In genomic region chr2:230161180-230161579, GRCh38 we compare ENCODE assay signal across 12 cellular contexts. TPM values are rescaled to one million over a fixed set of nuclear protein-coding genes. Genes with fewer than 3 reads are reported as not detected.
DNase-seq lines count a peak whose midpoint lies in the region; ATAC-seq and TF ChIP-seq lines count a peak whose summit lies in the region.
"Had no signal": no experiment of that assay in that cellular context is flagged by ENCODE, and none has a peak within 500 bp of the region (broad histone marks: within the 10 kb centered on the region; RNA-seq: fewer than 3 reads in every experiment).

No MANE protein-coding gene starts in this region.

- H3K9me3 Mint-ChIP-seq in CD8-positive, alpha-beta T cell, result no peaks in the 10 kb centered on the region

- peak; percentile 51 for ATAC-seq in foreskin keratinocyte
- no peak for ATAC-seq in CD8-positive, alpha-beta T cell
- ATAC-seq in GM21825 (IDR thresholded peaks at IDR 0.05; ENCODE audit: unreplicated experiment), result no peak
- ATAC-seq in GM21576 (IDR thresholded peaks at IDR 0.05; ENCODE audit: unreplicated experiment), result no peak
- no peak for ATAC-seq in GM18505 (IDR thresholded peaks at IDR 0.05; ENCODE audit: unreplicated experiment)

- peaks cover 21% of the 10 kb centered on the region for H3K36me3 Mint-ChIP-seq in CD8-positive, alpha-beta T cell

- H3K4me3 ChIP-seq in ACC112 (ENCODE audit: low read depth, low read length), result no peak overlapping the region
- no peak overlapping the region for H3K4me3 ChIP-seq in CD8-positive, alpha-beta T cell (ENCODE audit: low read depth, low read length)
- H3K4me3 ChIP-seq: upper lobe of left lung had no signal

- no peak for TF ChIP-seq POLR2A in GM18505 (IDR thresholded peaks at IDR 0.05; ENCODE audit: borderline replicate concordance, extremely low read depth, insufficient read depth, insufficient read length)

- H2AFZ ChIP-seq in ACC112 (ENCODE audit: low read length, unreplicated experiment), result no peak overlapping the region

- H3K4me3 Mint-ChIP-seq in CD8-positive, alpha-beta T cell, result no peak overlapping the region

- POLR2A ChIA-PET in CD8-positive, alpha-beta T cell (lab: Charles Lee), result no interaction called here

- no peaks in the 10 kb centered on the region for H3K9me3 ChIP-seq in CD8-positive, alpha-beta T cell (ENCODE audit: low read length)
- H3K9me3 ChIP-seq: BE2C, upper lobe of left lung had no signal

- H3K27me3 ChIP-seq in ACC112 (ENCODE audit: insufficient read depth, low read length) (no peaks in the 10 kb centered on the region), foreskin keratinocyte (no peaks in the 10 kb centered on the region)
- no peaks in the 10 kb centered on the region for H3K27me3 ChIP-seq in CD8-positive, alpha-beta T cell (ENCODE audit: insufficient read depth, low read length)
- H3K27me3 ChIP-seq: BE2C, upper lobe of left lung had no signal

- no peaks in the 10 kb centered on the region for H3K79me2 ChIP-seq in ACC112 (ENCODE audit: control insufficient read depth, insufficient read depth, low read length, unreplicated experiment)

- H3K27me3 Mint-ChIP-seq in CD8-positive, alpha-beta T cell (ENCODE audit: low read depth), result no peaks in the 10 kb centered on the region

- H3K4me1 ChIP-seq in ACC112 (ENCODE audit: control insufficient read depth, insufficient read depth, low read length, unreplicated experiment) (peaks cover 3% of the 10 kb centered on the region), foreskin keratinocyte (no peaks in the 10 kb centered on the region)
- H3K4me1 ChIP-seq in CD8-positive, alpha-beta T cell (ENCODE audit: insufficient read depth, low read length), result no peaks in the 10 kb centered on the region

- peak overlapping the region; percentile 21; the same call in 1 of the 2 replicates for H3K27ac ChIP-seq in ACC112 (ENCODE audit: low read depth, low read length)
- H3K27ac ChIP-seq in foreskin keratinocyte, result no peak overlapping the region
- no peak overlapping the region for H3K27ac ChIP-seq in CD8-positive, alpha-beta T cell (ENCODE audit: low read depth, low read length)
- H3K27ac ChIP-seq: upper lobe of left lung had no signal

- H3K4me1 Mint-ChIP-seq in CD8-positive, alpha-beta T cell (ENCODE audit: low read depth), result peaks cover 2% of the 10 kb centered on the region

- no peak for TF ChIP-seq CTCF in foreskin keratinocyte (conservative IDR thresholded peaks at IDR 0.05)
- TF ChIP-seq CTCF in CD8-positive, alpha-beta T cell (IDR thresholded peaks at IDR 0.05), result no peak

- intact Hi-C loops in CD8-positive, alpha-beta T cell (cut with DNase I, micrococcal nuclease), result loop anchor here (2.0 to 5.0 kb wide), 4 partner anchors 359 to 450 kb away; no protein-coding TSS in a partner anchor

- DNase-seq in GM04503 (ENCODE audit: low read depth), result peak; percentile 26
- DNase-seq in T1000 (lab: John Stamatoyannopoulos, UW), result peak; percentile 15
- peak; percentile 30 to 69 for DNase-seq in foreskin keratinocyte
- no peak for DNase-seq in CD8-positive, alpha-beta T cell
- DNase-seq: BE2C; DND-41; NK-92 treated with Interleukin-12 subunit alpha and Interleukin-12 subunit beta, amount 100 ng/mL, for 24 hours; upper lobe of left lung had no signal

- H3K36me3 ChIP-seq in ACC112 (ENCODE audit: insufficient read depth, low read length), result no peaks in the 10 kb centered on the region
- no peaks in the 10 kb centered on the region for H3K36me3 ChIP-seq in CD8-positive, alpha-beta T cell (ENCODE audit: insufficient read depth, low read length)
- H3K36me3 ChIP-seq: BE2C, upper lobe of left lung had no signal

- H3K27ac Mint-ChIP-seq in CD8-positive, alpha-beta T cell, result no peak overlapping the region

- CTCF ChIA-PET in CD8-positive, alpha-beta T cell (lab: Charles Lee), result interaction anchor here (0.9 to 2.6 kb wide), 8 partner anchors 11 to 381 kb away, joined by 3 to 12 read pairs (median 6); no protein-coding TSS in a partner anchor

RNA-seq across cellular contexts. Expression of gene SP110, which starts 58.6 kb away (rescaled TPM):
- total RNA-seq in foreskin keratinocyte, result 29.9 and 32.1 TPM in 2 replicates
- 17.7 and 18.0 TPM in 2 replicates for polyA plus RNA-seq in foreskin keratinocyte
- total RNA-seq in CD8-positive, alpha-beta T cell, result 10 to 100 TPM; 50.6 to 58.1 TPM

Comparison
In these comparisons a context has a peak if more than half of its experiments do, and no peak if none do; other contexts are left out.
1. DNase-seq: peak in GM04503 (single experiment), T1000 (single experiment) and foreskin keratinocyte (2 of 2); none in CD8-positive, alpha-beta T cell (0 of 7).